In the genomic region with DNA sequence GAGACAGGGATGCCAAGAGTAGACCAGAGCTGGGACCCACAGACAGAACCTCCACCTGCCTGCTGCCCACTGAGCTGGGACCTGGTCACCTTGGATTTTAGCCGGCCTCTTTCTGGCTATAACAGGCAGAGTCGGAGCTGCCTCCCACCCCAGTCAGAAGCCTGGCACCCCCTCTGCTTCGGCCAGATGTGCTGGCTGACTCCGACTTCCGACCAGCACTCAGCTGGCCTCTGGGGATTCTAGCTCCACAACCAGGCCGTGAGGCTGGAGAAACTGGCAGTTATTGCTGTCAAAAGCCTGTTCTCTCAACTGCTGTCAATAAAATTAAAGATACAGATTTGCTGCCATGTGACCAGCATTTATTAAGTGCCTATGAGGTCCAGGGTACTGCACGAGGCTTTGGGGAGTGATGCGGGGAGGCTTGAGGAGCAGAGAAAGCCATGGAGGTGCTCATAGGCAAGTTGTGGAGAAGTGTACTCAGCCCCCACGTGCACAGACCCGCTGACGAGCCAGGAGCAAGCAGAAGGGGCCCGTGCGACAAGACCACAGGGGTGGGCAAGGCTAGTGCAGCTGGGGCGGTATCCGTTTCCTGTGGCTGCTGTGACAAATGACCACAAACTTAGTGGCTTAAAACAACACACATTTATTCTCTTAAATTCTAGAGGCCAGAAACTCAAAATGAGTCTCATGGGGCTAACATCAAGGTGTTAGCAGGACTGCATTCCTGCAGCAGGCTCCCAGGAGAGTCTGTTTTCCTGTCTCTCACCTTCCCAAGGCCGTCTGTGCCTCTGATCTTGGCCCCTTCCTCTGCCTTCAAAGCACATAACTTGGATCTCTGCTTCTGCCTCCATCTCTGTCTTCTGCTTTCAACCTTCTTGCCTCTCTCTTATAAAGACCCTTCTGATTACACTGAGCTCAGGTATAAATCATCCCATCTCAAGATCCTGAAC, we compare ENCODE assay signal across 28 cellular contexts. TPM values are rescaled to one million over a fixed set of nuclear protein-coding genes. Genes with fewer than 3 reads are reported as not detected.
A peak's percentile ranks its signal among the peaks of the same experiment; 100 is the strongest.
DNase-seq lines count a peak whose midpoint lies in the region; ATAC-seq, FAIRE-seq and TF ChIP-seq lines count a peak whose summit lies in the region.
"Had no signal": no experiment of that assay in that cellular context is flagged by ENCODE, and none has a peak within 500 bp of the region (broad histone marks: within the 10 kb centered on the region; RNA-seq: fewer than 3 reads in every experiment).

No MANE protein-coding gene starts in this region.

- H3K36me3 Mint-ChIP-seq in naive thymus-derived CD8-positive, alpha-beta T cell: no peaks in the 10 kb centered on the region
- H3K36me3 Mint-ChIP-seq: activated CD4-positive, alpha-beta memory T cell treated with anti-CD3 and anti-CD28 coated beads for 36 hours; activated naive CD4-positive, alpha-beta T cell treated with anti-CD3 and anti-CD28 coated beads, Interleukin-2, amount 10 ng/mL, durations not matched to agents 7 days and 5 days; stimulated activated effector memory CD8-positive, alpha-beta T cell treated with anti-CD3 and anti-CD28 coated beads, Interleukin-12 subunit alpha, Interleukin-12 subunit beta, amount 100 ng/mL, for 72 hours had no signal

- no peak overlapping the region for H3K18ac ChIP-seq in IMR-90 (ENCODE audit: low read depth, low read length)
- H3K18ac ChIP-seq in mesendoderm (ENCODE audit: low read length): peak overlapping the region; percentile 33

- peak overlapping the region in 2 of 10 donors; percentile 6 to 22 for H3K27ac Mint-ChIP-seq in naive thymus-derived CD8-positive, alpha-beta T cell
- H3K27ac Mint-ChIP-seq: activated CD4-positive, alpha-beta memory T cell treated with anti-CD3 and anti-CD28 coated beads for 36 hours; activated naive CD4-positive, alpha-beta T cell treated with anti-CD3 and anti-CD28 coated beads, Interleukin-2, amount 10 ng/mL, durations not matched to agents 7 days and 5 days; CD8-positive, alpha-beta memory T cell; HFFc6; stimulated activated effector memory CD8-positive, alpha-beta T cell treated with anti-CD3 and anti-CD28 coated beads, Interleukin-12 subunit alpha, Interleukin-12 subunit beta, amount 100 ng/mL, for 72 hours had no signal

- intact Hi-C loops in IMR-90 (cut with micrococcal nuclease) (no loop called here), GM12878 (cut with micrococcal nuclease; ENCODE audit: unreplicated experiment) (no loop called here)

- no peak for TF ChIP-seq CTCF in DOHH2 (IDR thresholded peaks at IDR 0.05; ENCODE audit: low read depth, low read length, poor library complexity, severe bottlenecking)
- no peak for TF ChIP-seq CTCF in IMR-90 (conservative IDR thresholded peaks at IDR 0.05; ENCODE audit: low read depth, low read length)
- TF ChIP-seq CTCF in GM12878 (IDR thresholded peaks at IDR 0.05 in 2 of 3, conservative IDR thresholded peaks at IDR 0.05 in 1 of 3; ENCODE audit: control insufficient read depth in 2 of 3, extremely low read depth in 1 of 3, insufficient read depth in 1 of 3, low read depth in 3 of 3, low read length in 3 of 3): no peak

- RAD21 ChIA-PET in GM12878 (lab: Charles Lee; ENCODE audit: unreplicated experiment): no interaction called here

- H3F3A ChIP-seq in DOHH2 (ENCODE audit: control insufficient read depth, insufficient read depth): no peaks in the 10 kb centered on the region

- H3K4me1 ChIP-seq in DOHH2 (ENCODE audit: control insufficient read depth, low read length) (peaks cover 40% of the 10 kb centered on the region), IMR-90 (ENCODE audit: control insufficient read depth, insufficient read depth, low read length) (no peaks in the 10 kb centered on the region), GM12878 (ENCODE audit: control insufficient read depth, insufficient read depth, low read length) (peaks cover 17% of the 10 kb centered on the region), mesendoderm (ENCODE audit: control insufficient read depth, low read depth, low read length) (peaks cover 13% of the 10 kb centered on the region)
- H3K4me1 ChIP-seq: ascending aorta, testis had no signal

- dilution Hi-C loops in IMR-90 (cut with HindIII; ENCODE audit: low sequenced_read_pairs, unreplicated experiment): no loop called here

- no peak overlapping the region for H2BK5ac ChIP-seq in IMR-90 (ENCODE audit: low read depth, low read length, poor library complexity, severe bottlenecking)
- peak overlapping the region; percentile 66 for H2BK5ac ChIP-seq in mesendoderm (ENCODE audit: low read length)

- H3K4me2 ChIP-seq in DOHH2 (ENCODE audit: low read length) (peak overlapping the region; percentile 47), IMR-90 (ENCODE audit: low read depth, low read length) (no peak overlapping the region), GM12878 (ENCODE audit: control insufficient read depth, insufficient read depth) (no peak overlapping the region), mesendoderm (ENCODE audit: low read length) (no peak overlapping the region)

- peaks cover 9% of the 10 kb centered on the region for H3K36me3 ChIP-seq in DOHH2 (ENCODE audit: control insufficient read depth, low read length)
- no peaks in the 10 kb centered on the region for H3K36me3 ChIP-seq in IMR-90 (ENCODE audit: control insufficient read depth, insufficient read depth, low read length)
- no peaks in the 10 kb centered on the region for H3K36me3 ChIP-seq in GM12878 (ENCODE audit: control insufficient read depth in 2 of 2, insufficient read depth in 2 of 2, low read length in 1 of 2)
- H3K36me3 ChIP-seq in mesendoderm (ENCODE audit: control insufficient read depth, insufficient read depth, low read length): no peaks in the 10 kb centered on the region
- H3K36me3 ChIP-seq: ascending aorta had no signal

- H3K9me3 ChIP-seq in DOHH2 (ENCODE audit: control insufficient read depth, insufficient read depth, low read length) (no peaks in the 10 kb centered on the region), IMR-90 (ENCODE audit: control insufficient read depth, insufficient read depth, low read length) (no peaks in the 10 kb centered on the region), GM12878 (replicated peaks; ENCODE audit: control insufficient read depth, insufficient read depth, low read length) (no peaks in the 10 kb centered on the region)
- H3K9me3 ChIP-seq: ascending aorta, testis had no signal

- CTCF ChIA-PET in IMR-90 (lab: Yijun Ruan, JAX) (no interaction called here), GM12878 (lab: Yijun Ruan, JAX) (interaction anchor here (1.0 to 1.8 kb wide), 3 partner anchors 9 to 14 kb away, joined by 3 to 5 read pairs (median 4); a partner anchor contains a TSS)

- BruUV-seq in IMR-90 (replicated peaks; lab: Mats Ljungman, UMichigan) (no TSS peak), GM12878 (replicated peaks; lab: Mats Ljungman, UMichigan) (no TSS peak)

- H3K14ac ChIP-seq in IMR-90 (replicated peaks; ENCODE audit: low read depth, low read length): no peak overlapping the region

- peak overlapping the region; percentile 44 for H3K27ac ChIP-seq in DOHH2 (ENCODE audit: low read depth, low read length)
- H3K27ac ChIP-seq in IMR-90 (ENCODE audit: insufficient read depth, low read length): no peak overlapping the region
- H3K27ac ChIP-seq in GM12878 (ENCODE audit: control insufficient read depth, insufficient read depth): no peak overlapping the region
- H3K27ac ChIP-seq in mesendoderm (ENCODE audit: low read depth, low read length): peak overlapping the region; percentile 84
- H3K27ac ChIP-seq: ascending aorta, dorsolateral prefrontal cortex, testis had no signal

- H3K4me1 Mint-ChIP-seq in naive thymus-derived CD8-positive, alpha-beta T cell: peaks cover 7 to 21% (median 11%) of the 10 kb centered on the region in 4 donors

- no peak overlapping the region for H2AFZ ChIP-seq in IMR-90 (replicated peaks; ENCODE audit: low read length, poor library complexity)
- no peak overlapping the region for H2AFZ ChIP-seq in GM12878 (ENCODE audit: control insufficient read depth, low read depth, low read length)

- H2BK120ac ChIP-seq in IMR-90 (ENCODE audit: low read depth, low read length): no peak overlapping the region
- peak overlapping the region; percentile 31 for H2BK120ac ChIP-seq in mesendoderm (ENCODE audit: low read depth, low read length)

- no peak overlapping the region for H3K4ac ChIP-seq in IMR-90 (ENCODE audit: low read depth, low read length)
- H3K4ac ChIP-seq in mesendoderm (ENCODE audit: low read depth, low read length): no peak overlapping the region

- in situ Hi-C loops in IMR-90 (cut with MboI; ENCODE audit: low sequenced_read_pairs) (no loop called here), GM12878 (cut with MboI) (no loop called here)

- H4K8ac ChIP-seq in IMR-90 (ENCODE audit: low read depth in 2 of 2, low read length in 2 of 2) (no peak overlapping the region), mesendoderm (ENCODE audit: low read depth, low read length) (no peak overlapping the region)

- POLR2A ChIA-PET in IMR-90 (lab: Charles Lee; ENCODE audit: unreplicated experiment) (no interaction called here), GM12878 (lab: Charles Lee) (no interaction called here)
- POLR2A ChIA-PET in naive thymus-derived CD8-positive, alpha-beta T cell (lab: Charles Lee): no interaction called here

- H3K79me2 ChIP-seq in DOHH2 (ENCODE audit: control insufficient read depth, low read length) (no peaks in the 10 kb centered on the region), GM12878 (ENCODE audit: control insufficient read depth, insufficient read depth, low read length) (no peaks in the 10 kb centered on the region), mesendoderm (ENCODE audit: control insufficient read depth, insufficient read depth, low read length) (no peaks in the 10 kb centered on the region)

- no peak overlapping the region for H3K9ac ChIP-seq in IMR-90 (ENCODE audit: low read depth, low read length)
- H3K9ac ChIP-seq in GM12878 (ENCODE audit: control insufficient read depth, insufficient read depth, low read length): no peak overlapping the region
- peak overlapping the region; percentile 4 for H3K9ac ChIP-seq in mesendoderm (ENCODE audit: low read length)

- DNase-seq in IMR-90 (no peak), GM12878 (ENCODE audit: low read depth, low spot score) (no peak), mesendoderm (peak; percentile 89), NCI-H1105 (lab: John Stamatoyannopoulos, UW) (no peak)
- no peak for DNase-seq in naive thymus-derived CD8-positive, alpha-beta T cell
- DNase-seq: activated CD4-positive, alpha-beta memory T cell treated with anti-CD3 and anti-CD28 coated beads for 36 hours; activated naive CD4-positive, alpha-beta T cell treated with anti-CD3 and anti-CD28 coated beads, Interleukin-2, amount 10 ng/mL, durations not matched to agents 7 days and 5 days; activated T-cell treated with anti-CD3 and anti-CD28 coated beads, Interleukin-2, amount 50 U/mL, for 4 hours; CD8-positive, alpha-beta memory T cell; central memory CD4-positive, alpha-beta T cell; dorsolateral prefrontal cortex; HFFc6; hypothalamus; islet precursor cell; NCI-H1436 treated with DMSO at 0.1 percent for 48 hours; NCI-H526; stimulated activated CD4-positive, alpha-beta T cell treated with anti-CD3 and anti-CD28 coated beads, Interleukin-2, amount 100 ng/mL, for 24 hours; T-helper 9 cell; testis had no signal

- peaks cover 5 to 40% (median 39%) of the 10 kb centered on the region in 5 donors for H3K27me3 Mint-ChIP-seq in naive thymus-derived CD8-positive, alpha-beta T cell

- no peak overlapping the region for H4K91ac ChIP-seq in IMR-90 (ENCODE audit: insufficient read depth, low read depth, low read length)

- TF ChIP-seq EP300 in GM12878 (IDR thresholded peaks at IDR 0.05; ENCODE audit: borderline replicate concordance in 1 of 2, control insufficient read depth in 1 of 2, low read depth in 2 of 2, low read length in 2 of 2): no peak

- H2BK15ac ChIP-seq in IMR-90 (ENCODE audit: low read depth, low read length) (no peak overlapping the region), mesendoderm (replicated peaks; ENCODE audit: low read depth) (no peak overlapping the region)

- FAIRE-seq in GM12878 (lab: Jason Lieb, UNC): no peak
- FAIRE-seq: frontal cortex, HTR-8/SVneo had no signal

- H3K4me3 ChIP-seq in DOHH2 (ENCODE audit: low read length): peak overlapping the region; percentile 25; the same call in 1 of the 2 replicates
- no peak overlapping the region for H3K4me3 ChIP-seq in IMR-90 (ENCODE audit: insufficient read depth, low read depth, low read length)
- no peak overlapping the region for H3K4me3 ChIP-seq in GM12878
- no peak overlapping the region for H3K4me3 ChIP-seq in mesendoderm (ENCODE audit: low read length)
- H3K4me3 ChIP-seq: ascending aorta, dorsolateral prefrontal cortex, skin epidermis, testis had no signal

- H3K9me2 ChIP-seq in DOHH2 (replicated peaks; ENCODE audit: control insufficient read depth, low read length): no peaks in the 10 kb centered on the region

- peak overlapping the region in 1 of 10 donors; percentile 28 for H3K4me3 Mint-ChIP-seq in naive thymus-derived CD8-positive, alpha-beta T cell
- H3K4me3 Mint-ChIP-seq: activated CD4-positive, alpha-beta memory T cell treated with anti-CD3 and anti-CD28 coated beads for 36 hours; activated naive CD4-positive, alpha-beta T cell treated with anti-CD3 and anti-CD28 coated beads, Interleukin-2, amount 10 ng/mL, durations not matched to agents 7 days and 5 days; activated T-cell treated with anti-CD3 and anti-CD28 coated beads, Interleukin-2, amount 50 U/mL, for 4 hours; CD8-positive, alpha-beta memory T cell; HFFc6; stimulated activated effector memory CD8-positive, alpha-beta T cell treated with anti-CD3 and anti-CD28 coated beads, Interleukin-12 subunit alpha, Interleukin-12 subunit beta, amount 100 ng/mL, for 72 hours had no signal

- H3K56ac ChIP-seq in IMR-90 (ENCODE audit: extremely low read depth, insufficient read depth, low read length): no peak overlapping the region
- peak overlapping the region; percentile 68 for H3K56ac ChIP-seq in mesendoderm (ENCODE audit: low read length)

- SMC1A ChIA-PET in GM12878 (lab: Charles Lee; ENCODE audit: uncharacterized antibody, unreplicated experiment): interaction anchor here (1.0 kb wide), 1 partner anchor 13 kb away, joined by 3 read pairs; a partner anchor contains a TSS

- H2AK5ac ChIP-seq in IMR-90 (ENCODE audit: low read depth, low read length) (no peak overlapping the region), mesendoderm (ENCODE audit: low read length) (peak overlapping the region; percentile 14)

- H4K5ac ChIP-seq in IMR-90 (ENCODE audit: low read depth, low read length) (no peak overlapping the region), mesendoderm (ENCODE audit: low read length) (no peak overlapping the region)

- ATAC-seq in IMR-90 (ENCODE audit: low read depth) (no peak), GM12878 (peak; percentile 44), HG03342 (IDR thresholded peaks at IDR 0.05; ENCODE audit: unreplicated experiment) (no peak)
- ATAC-seq in naive thymus-derived CD8-positive, alpha-beta T cell: no peak
- ATAC-seq: activated T-cell treated with anti-CD3 and anti-CD28 coated beads, Interleukin-2, amount 50 U/mL, for 4 hours; stimulated activated effector memory CD8-positive, alpha-beta T cell treated with anti-CD3 and anti-CD28 coated beads, Interleukin-12 subunit alpha, Interleukin-12 subunit beta, amount 100 ng/mL, for 72 hours had no signal

- no peak for TF ChIP-seq RAD21 in IMR-90 (IDR thresholded peaks at IDR 0.05; ENCODE audit: low read length)
- TF ChIP-seq RAD21 in GM12878 (IDR thresholded peaks at IDR 0.05; ENCODE audit: insufficient read depth, low read depth, low read length): no peak

- H4K20me1 ChIP-seq in DOHH2 (ENCODE audit: control insufficient read depth, insufficient read depth, low read depth, low read length): no peaks in the 10 kb centered on the region
- no peaks in the 10 kb centered on the region for H4K20me1 ChIP-seq in IMR-90 (ENCODE audit: insufficient read depth, low read length)
- H4K20me1 ChIP-seq in GM12878 (ENCODE audit: control insufficient read depth, insufficient read depth): no peaks in the 10 kb centered on the region

- peak overlapping the region; percentile 28 for H2AK9ac ChIP-seq in IMR-90 (replicated peaks; ENCODE audit: low read depth, low read length, poor library complexity)

- WGBS in IMR-90 (ENCODE audit: extremely low coverage in 2 of 2, insufficient read length in 1 of 2), 2 experiments: 51% methylated on average over 6 of the region's 16 CpGs; no CpG with 5 or more reads in 1 of the 2 experiments
- WGBS in GM12878 (ENCODE audit: insufficient coverage, insufficient replicate concordance, low lambda C conversion rate, missing lambda C conversion rate): 12% methylated on average over 16 of the region's 16 CpGs
- WGBS in mesendoderm (ENCODE audit: extremely low coverage, insufficient coverage, low lambda C conversion rate): no CpG with 5 or more reads among the region's 16 CpGs

- no peaks in the 10 kb centered on the region for H3K9me1 ChIP-seq in IMR-90 (ENCODE audit: insufficient read depth, low read length)

- no peak overlapping the region for H2BK20ac ChIP-seq in IMR-90 (ENCODE audit: low read depth, low read length)

- H3K9me3 Mint-ChIP-seq in naive thymus-derived CD8-positive, alpha-beta T cell: no peaks in the 10 kb centered on the region
- H3K9me3 Mint-ChIP-seq: activated T-cell treated with anti-CD3 and anti-CD28 coated beads, Interleukin-2, amount 50 U/mL, for 4 hours; CD8-positive, alpha-beta memory T cell; stimulated activated effector memory CD8-positive, alpha-beta T cell treated with anti-CD3 and anti-CD28 coated beads, Interleukin-12 subunit alpha, Interleukin-12 subunit beta, amount 100 ng/mL, for 72 hours had no signal

- peaks cover 3% of the 10 kb centered on the region; the same call in 1 of the 2 replicates for H3K27me3 ChIP-seq in DOHH2 (ENCODE audit: control insufficient read depth, low read length)
- H3K27me3 ChIP-seq in IMR-90 (ENCODE audit: control insufficient read depth, insufficient read depth, low read length): peaks cover 63% of the 10 kb centered on the region
- H3K27me3 ChIP-seq in GM12878 (replicated peaks in 1 of 2; ENCODE audit: control insufficient read depth in 2 of 2, insufficient read depth in 2 of 2, low read length in 1 of 2): peaks cover 3 to 5% of the 10 kb centered on the region in 2 experiments
- H3K27me3 ChIP-seq in mesendoderm (ENCODE audit: insufficient read depth, low read length, poor library complexity): no peaks in the 10 kb centered on the region
- H3K27me3 ChIP-seq: ascending aorta, testis had no signal

- TF ChIP-seq POLR2A in IMR-90 (IDR thresholded peaks at IDR 0.05; ENCODE audit: low read depth, low read length): no peak
- TF ChIP-seq POLR2A in GM12878 (IDR thresholded peaks at IDR 0.05; ENCODE audit: low read depth, low read length): no peak

- H3K79me1 ChIP-seq in IMR-90 (ENCODE audit: low read depth in 1 of 2, low read length in 2 of 2) (no peaks in the 10 kb centered on the region), mesendoderm (ENCODE audit: low read length) (no peaks in the 10 kb centered on the region)

- H3K23ac ChIP-seq in IMR-90 (ENCODE audit: low read depth, low read length): no peak overlapping the region
- H3K23ac ChIP-seq in mesendoderm (ENCODE audit: low read length): no peak overlapping the region

RNA-seq across cellular contexts. Expression of a gene that starts 13.1 kb away (rescaled TPM):
- total RNA-seq in IMR-90 (2012; rRNA removed) (not detected in 2 replicates), GM12878 (2014; rRNA removed) (not detected in 2 replicates), GM12878 (2014; rRNA removed; fragmentation: Illumina TruSeq; extraction: Trizol) (not detected in 2 replicates), GM12878 (2021) (not detected in 2 replicates)
- polyA plus RNA-seq in IMR-90 (2012; rRNA removed) (0.02 TPM in 1 of 2 replicates, not detected in the other), GM12878 (2011; rRNA removed) (0.11 and 0.29 TPM in 2 replicates), GM12878 (2014; fragmentation: Illumina TruSeq; extraction: Trizol) (0.04 TPM in 1 of 2 replicates, not detected in the other), GM12878 (2014; fragmentation: Nextera tagmentation; extraction: Ambion mirVana) (not detected), GM12878 (2014; rRNA removed) (not detected in 2 replicates), GM12878 (2016; fragmentation: Nextera tagmentation; extraction: Ambion mirVana) (under 1 TPM in 1 of 2 experiments, not detected in 1; 0.05 TPM)
- polyA plus RNA-seq in IMR-90 (2012; cell fraction: cytosol; rRNA removed): not detected in 2 replicates
- not detected in 2 replicates for polyA plus RNA-seq in IMR-90 (2012; cell fraction: nucleus; rRNA removed; ENCODE audit: low replicate concordance)
- not detected in 2 replicates for total RNA-seq in GM12878 (2013; cell fraction: nucleolus; rRNA removed)
- not detected for polyA plus RNA-seq in GM12878 (2011; ENCODE audit: low read depth)
- polyA plus RNA-seq in GM12878 (2011; cell fraction: cytosol; rRNA removed): 0.07 and 0.13 TPM in 2 replicates
- polyA plus RNA-seq in GM12878 (2011; cell fraction: nucleus; rRNA removed): 0.15 and 0.18 TPM in 2 replicates
- not detected in 2 replicates for polyA plus RNA-seq in GM12878 (2012)
- not detected in 2 replicates for polyA minus RNA-seq in GM12878 (2011; rRNA and poly(A)+ RNA removed)
- not detected in 2 replicates for polyA minus RNA-seq in GM12878 (2011; cell fraction: cytosol; rRNA and poly(A)+ RNA removed)
- not detected in 2 replicates for polyA minus RNA-seq in GM12878 (2011; cell fraction: nucleus; rRNA and poly(A)+ RNA removed)
- polyA plus RNA-seq in mesendoderm (2013, experiment 1 of 2): 0.66 TPM
- polyA plus RNA-seq in mesendoderm (2013, experiment 2 of 2): 0.69 TPM
- under 1 TPM in 1 of 2 experiments, not detected in 1; 0.39 TPM for total RNA-seq in naive thymus-derived CD8-positive, alpha-beta T cell
- under 1 TPM in 1 of 3 donors, not detected in 2; 0.16 TPM for polyA plus RNA-seq in naive thymus-derived CD8-positive, alpha-beta T cell
- total RNA-seq: activated CD4-positive, alpha-beta memory T cell treated with anti-CD3 and anti-CD28 coated beads for 36 hours; ascending aorta; CD8-positive, alpha-beta memory T cell; epithelial cell of proximal tubule; pulmonary artery endothelial cell had no signal
- polyA plus RNA-seq: CD8-positive, alpha-beta memory T cell had no signal

RNA-seq across cellular contexts. Expression of a gene that starts 39.2 kb away (rescaled TPM):
- total RNA-seq in IMR-90 (2012; rRNA removed): 49.1 and 51.1 TPM in 2 replicates
- polyA plus RNA-seq in IMR-90 (2012; rRNA removed): 50.7 and 52.3 TPM in 2 replicates
- 31.2 and 35.4 TPM in 2 replicates for polyA plus RNA-seq in IMR-90 (2012; cell fraction: cytosol; rRNA removed)
- polyA plus RNA-seq in IMR-90 (2012; cell fraction: nucleus; rRNA removed; ENCODE audit: low replicate concordance): 128 and 155 TPM in 2 replicates
- total RNA-seq in GM12878 (2013; cell fraction: nucleolus; rRNA removed): 78.9 and 80.6 TPM in 2 replicates
- 72.8 and 73.3 TPM in 2 replicates for total RNA-seq in GM12878 (2014; rRNA removed)
- total RNA-seq in GM12878 (2014; rRNA removed; fragmentation: Illumina TruSeq; extraction: Trizol): 46.5 and 49.3 TPM in 2 replicates
- total RNA-seq in GM12878 (2021): 59.3 and 68.2 TPM in 2 replicates
- polyA plus RNA-seq in GM12878 (2011; ENCODE audit: low read depth): 21.7 TPM
- polyA plus RNA-seq in GM12878 (2011; rRNA removed): 49.9 and 78.8 TPM in 2 replicates
- polyA plus RNA-seq in GM12878 (2011; cell fraction: cytosol; rRNA removed): 80.4 and 105 TPM in 2 replicates
- 309 and 349 TPM in 2 replicates for polyA plus RNA-seq in GM12878 (2011; cell fraction: nucleus; rRNA removed)
- polyA plus RNA-seq in GM12878 (2012): 46.1 and 46.3 TPM in 2 replicates
- polyA plus RNA-seq in GM12878 (2014; fragmentation: Illumina TruSeq; extraction: Trizol): 33.8 and 52.0 TPM in 2 replicates
- polyA plus RNA-seq in GM12878 (2014; fragmentation: Nextera tagmentation; extraction: Ambion mirVana): 1 to 10 TPM; 2.2 to 6.9 TPM
- polyA plus RNA-seq in GM12878 (2014; rRNA removed): 69.2 and 69.4 TPM in 2 replicates
- 10 to 100 TPM; 75.6 to 81.1 TPM for polyA plus RNA-seq in GM12878 (2016; fragmentation: Nextera tagmentation; extraction: Ambion mirVana)
- polyA minus RNA-seq in GM12878 (2011; rRNA and poly(A)+ RNA removed): 53.6 and 101 TPM in 2 replicates
- polyA minus RNA-seq in GM12878 (2011; cell fraction: cytosol; rRNA and poly(A)+ RNA removed): 26.2 and 33.7 TPM in 2 replicates
- 70.5 and 70.7 TPM in 2 replicates for polyA minus RNA-seq in GM12878 (2011; cell fraction: nucleus; rRNA and poly(A)+ RNA removed)
- 58.4 TPM for polyA plus RNA-seq in mesendoderm (2013, experiment 1 of 2)
- polyA plus RNA-seq in mesendoderm (2013, experiment 2 of 2): 56.3 TPM
- 10 to 100 TPM; 78.7 to 81.2 TPM for total RNA-seq in naive thymus-derived CD8-positive, alpha-beta T cell
- 10 to 100 TPM; 33.7 to 40.1 (median 37.8) TPM for polyA plus RNA-seq in naive thymus-derived CD8-positive, alpha-beta T cell

RNA-seq across cellular contexts. Expression of a gene that starts 47.2 kb away (rescaled TPM):
- 44.2 and 56.3 TPM in 2 replicates for total RNA-seq in IMR-90 (2012; rRNA removed)
- 24.0 and 25.7 TPM in 2 replicates for polyA plus RNA-seq in IMR-90 (2012; rRNA removed)
- 9.0 and 12.4 TPM in 2 replicates for polyA plus RNA-seq in IMR-90 (2012; cell fraction: cytosol; rRNA removed)
- polyA plus RNA-seq in IMR-90 (2012; cell fraction: nucleus; rRNA removed; ENCODE audit: low replicate concordance): 57.8 and 168 TPM in 2 replicates
- 207 and 208 TPM in 2 replicates for total RNA-seq in GM12878 (2013; cell fraction: nucleolus; rRNA removed)
- total RNA-seq in GM12878 (2014; rRNA removed): 15.6 and 16.0 TPM in 2 replicates
- total RNA-seq in GM12878 (2014; rRNA removed; fragmentation: Illumina TruSeq; extraction: Trizol): 14.3 and 15.8 TPM in 2 replicates
- total RNA-seq in GM12878 (2021): 24.1 and 25.4 TPM in 2 replicates
- 14.7 TPM for polyA plus RNA-seq in GM12878 (2011; ENCODE audit: low read depth)
- 37.6 and 48.0 TPM in 2 replicates for polyA plus RNA-seq in GM12878 (2011; rRNA removed)
- 25.4 and 29.5 TPM in 2 replicates for polyA plus RNA-seq in GM12878 (2011; cell fraction: cytosol; rRNA removed)
- 171 and 223 TPM in 2 replicates for polyA plus RNA-seq in GM12878 (2011; cell fraction: nucleus; rRNA removed)
- polyA plus RNA-seq in GM12878 (2012): 18.5 and 19.0 TPM in 2 replicates
- 21.2 and 26.3 TPM in 2 replicates for polyA plus RNA-seq in GM12878 (2014; fragmentation: Illumina TruSeq; extraction: Trizol)
- 1 to 10 TPM; 4.0 to 4.6 TPM for polyA plus RNA-seq in GM12878 (2014; fragmentation: Nextera tagmentation; extraction: Ambion mirVana)
- polyA plus RNA-seq in GM12878 (2014; rRNA removed): 13.2 and 14.3 TPM in 2 replicates
- 10 to 100 TPM; 14.0 to 16.6 TPM for polyA plus RNA-seq in GM12878 (2016; fragmentation: Nextera tagmentation; extraction: Ambion mirVana)
- polyA minus RNA-seq in GM12878 (2011; rRNA and poly(A)+ RNA removed): 106 and 121 TPM in 2 replicates
- polyA minus RNA-seq in GM12878 (2011; cell fraction: cytosol; rRNA and poly(A)+ RNA removed): 15.8 and 16.6 TPM in 2 replicates
- polyA minus RNA-seq in GM12878 (2011; cell fraction: nucleus; rRNA and poly(A)+ RNA removed): 99.3 and 128 TPM in 2 replicates
- polyA plus RNA-seq in mesendoderm (2013, experiment 1 of 2): 21.1 TPM
- 19.8 TPM for polyA plus RNA-seq in mesendoderm (2013, experiment 2 of 2)
- 10 to 100 TPM; 82.4 to 86.2 TPM for total RNA-seq in naive thymus-derived CD8-positive, alpha-beta T cell
- 1 to 10 TPM; 4.8 to 8.7 (median 8.3) TPM for polyA plus RNA-seq in naive thymus-derived CD8-positive, alpha-beta T cell

Comparison
In these comparisons a context has a peak if more than half of its experiments do, and no peak if none do; other contexts are left out.
1. H3K27ac ChIP-seq: peak in DOHH2 (single experiment) and mesendoderm (single experiment); none in IMR-90 (single experiment) and GM12878 (single experiment).